In the genomic region with DNA sequence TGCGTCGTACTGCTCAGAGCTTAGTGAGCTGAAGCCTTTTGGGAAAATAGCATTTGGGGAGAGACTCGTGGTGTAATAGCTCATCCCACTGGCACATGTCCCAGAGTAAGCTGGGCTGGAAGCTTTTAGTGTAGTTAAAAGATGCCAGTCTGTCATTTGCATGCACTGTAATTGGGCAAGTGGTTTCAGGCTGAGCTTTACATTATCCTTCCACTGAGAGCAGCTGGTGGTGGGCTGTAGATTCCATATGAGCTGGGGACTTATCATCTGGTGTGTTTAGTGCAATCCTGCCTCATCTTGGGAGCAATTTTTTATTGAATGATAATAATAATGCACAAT, we compare ENCODE assay signal across 9 cellular contexts.
DNase-seq lines count a peak whose midpoint lies in the region; ATAC-seq and TF ChIP-seq lines count a peak whose summit lies in the region.
"Had no signal": no experiment of that assay in that cellular context is flagged by ENCODE, and none has a peak within 500 bp of the region (broad histone marks: within the 10 kb centered on the region; RNA-seq: fewer than 3 reads in every experiment).

No MANE protein-coding gene starts in this region.

- no peak for TF ChIP-seq POLR2A in heart left ventricle (IDR thresholded peaks at IDR 0.05)
- TF ChIP-seq POLR2A in stomach (IDR thresholded peaks at IDR 0.05), result no peak

- no peak overlapping the region for H3K4me3 Mint-ChIP-seq in T-cell
- H3K4me3 Mint-ChIP-seq: activated naive CD8-positive, alpha-beta T cell treated with anti-CD3 and anti-CD28 coated beads, Interleukin-2, amount 10 ng/mL, durations not matched to agents 7 days and 5 days had no signal

- no peak for TF ChIP-seq EP300 in stomach (IDR thresholded peaks at IDR 0.05)

- H3K9me3 Mint-ChIP-seq in T-cell, result no peaks in the 10 kb centered on the region
- H3K9me3 Mint-ChIP-seq: activated naive CD8-positive, alpha-beta T cell treated with anti-CD3 and anti-CD28 coated beads, Interleukin-2, amount 10 ng/mL, durations not matched to agents 7 days and 5 days had no signal

- no peak for TF ChIP-seq CTCF in HFF-Myc (IDR thresholded peaks at IDR 0.05; ENCODE audit: low read depth, low read length, missing control alignments)
- TF ChIP-seq CTCF in heart left ventricle (IDR thresholded peaks at IDR 0.05), result no peak
- TF ChIP-seq CTCF in stomach (IDR thresholded peaks at IDR 0.05), result no peak

- peaks cover 82 to 87% (median 84%) of the 10 kb centered on the region in 3 donors for H3K4me1 Mint-ChIP-seq in T-cell

- H3K36me3 ChIP-seq in heart left ventricle, result no peaks in the 10 kb centered on the region
- no peaks in the 10 kb centered on the region for H3K36me3 ChIP-seq in stomach
- H3K36me3 ChIP-seq in H7 (replicated peaks; ENCODE audit: control insufficient read depth, insufficient read depth, low read length), result no peaks in the 10 kb centered on the region

- peak overlapping the region in 2 of 12 donors; percentile 16 to 66 for H3K27ac ChIP-seq in heart left ventricle
- H3K27ac ChIP-seq in stomach, result peak overlapping the region in 3 of 5 donors; percentile 47 to 68 (median 57)

- DNase-seq in HFF-Myc (ENCODE audit: extremely low read depth, low read depth) (peak; percentile 72), heart left ventricle (peak in 4 of 5 donors; percentile 43 to 66 (median 56)), stomach (no peak), T-cell (no peak), H7 (no peak)
- DNase-seq: activated naive CD8-positive, alpha-beta T cell treated with anti-CD3 and anti-CD28 coated beads, Interleukin-2, amount 10 ng/mL, durations not matched to agents 7 days and 5 days had no signal

- POLR2A ChIA-PET in T-cell (lab: Charles Lee), result interaction anchor here in 1 of 2 donors (1.0 kb wide), 1 partner anchor 70 kb away, joined by 3 read pairs; no protein-coding TSS in a partner anchor

- H3K36me3 Mint-ChIP-seq in T-cell, result no peaks in the 10 kb centered on the region

- no peaks in the 10 kb centered on the region for H3K27me3 Mint-ChIP-seq in T-cell
- H3K27me3 Mint-ChIP-seq: activated naive CD8-positive, alpha-beta T cell treated with anti-CD3 and anti-CD28 coated beads, Interleukin-2, amount 10 ng/mL, durations not matched to agents 7 days and 5 days had no signal

- H3K27me3 ChIP-seq in heart left ventricle, result no peaks in the 10 kb centered on the region
- no peaks in the 10 kb centered on the region for H3K27me3 ChIP-seq in stomach
- H3K27me3 ChIP-seq in H7 (ENCODE audit: control insufficient read depth, insufficient read depth, low read length), result no peaks in the 10 kb centered on the region

- intact Hi-C loops in heart left ventricle (cut with DNase I) (loop anchor here in 1 of 10 donors (5.0 kb wide), 1 partner anchor 84 kb away; no protein-coding TSS in a partner anchor), stomach (cut with DNase I; ENCODE audit: low total_unique reads) (no loop called here)

- H3K9me3 ChIP-seq in heart left ventricle (no peaks in the 10 kb centered on the region), stomach (no peaks in the 10 kb centered on the region)

- H3K4me3 ChIP-seq in HFF-Myc (replicated peaks; ENCODE audit: low read depth, low read length), result no peak overlapping the region
- H3K4me3 ChIP-seq in heart left ventricle, result no peak overlapping the region
- no peak overlapping the region for H3K4me3 ChIP-seq in stomach
- H3K4me3 ChIP-seq in H7 (ENCODE audit: insufficient read depth, low read depth, low read length), result no peak overlapping the region

- H3K27ac Mint-ChIP-seq in T-cell, result no peak overlapping the region
- H3K27ac Mint-ChIP-seq: activated naive CD8-positive, alpha-beta T cell treated with anti-CD3 and anti-CD28 coated beads, Interleukin-2, amount 10 ng/mL, durations not matched to agents 7 days and 5 days had no signal

- H3K4me1 ChIP-seq in heart left ventricle, result peaks cover 3 to 70% (median 50%) of the 10 kb centered on the region in 12 donors
- H3K4me1 ChIP-seq in stomach, result peaks cover 41 to 91% (median 68%) of the 10 kb centered on the region in 4 donors

- WGBS in heart left ventricle, 4 donors, result 15 to 28% (median 24%) methylated on average over 3 of the region's 3 CpGs
- 34 to 50% (median 48%) methylated on average over 3 of the region's 3 CpGs for WGBS in stomach, 5 donors

- CTCF ChIA-PET in T-cell (lab: Charles Lee), result interaction anchor here in 1 of 2 donors (1.1 kb wide), 1 partner anchor 21 kb away, joined by 3 read pairs; no protein-coding TSS in a partner anchor

- ATAC-seq in SK-N-SH treated with all-trans-retinoic acid at 6 μM for 48 hours (peak; percentile 96), heart left ventricle (peak; percentile 53 to 84 (median 78)), GM21529 (IDR thresholded peaks at IDR 0.05; ENCODE audit: unreplicated experiment) (no peak), T-cell (replicated peaks in 1 of 4) (no peak), HG02610 (IDR thresholded peaks at IDR 0.05; ENCODE audit: unreplicated experiment) (no peak)

TF ChIP-seq in SK-N-SH treated with all-trans-retinoic acid at 6 μM for 48 hours, 23 proteins besides CTCF, POLR2A, EP300 and RAD21 (continues in another document):
- peak; percentile 87 for TF ChIP-seq TCF4 (CRISPR knock-in tag; IDR thresholded peaks at IDR 0.05; ENCODE audit: borderline replicate concordance)
- TF ChIP-seq, protein P1, sequence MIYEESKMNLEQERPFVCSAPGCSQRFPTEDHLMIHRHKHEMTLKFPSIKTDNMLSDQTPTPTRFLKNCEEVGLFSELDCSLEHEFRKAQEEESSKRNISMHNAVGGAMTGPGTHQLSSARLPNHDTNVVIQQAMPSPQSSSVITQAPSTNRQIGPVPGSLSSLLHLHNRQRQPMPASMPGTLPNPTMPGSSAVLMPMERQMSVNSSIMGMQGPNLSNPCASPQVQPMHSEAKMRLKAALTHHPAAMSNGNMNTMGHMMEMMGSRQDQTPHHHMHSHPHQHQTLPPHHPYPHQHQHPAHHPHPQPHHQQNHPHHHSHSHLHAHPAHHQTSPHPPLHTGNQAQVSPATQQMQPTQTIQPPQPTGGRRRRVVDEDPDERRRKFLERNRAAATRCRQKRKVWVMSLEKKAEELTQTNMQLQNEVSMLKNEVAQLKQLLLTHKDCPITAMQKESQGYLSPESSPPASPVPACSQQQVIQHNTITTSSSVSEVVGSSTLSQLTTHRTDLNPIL (CRISPR knock-in tag; IDR thresholded peaks at IDR 0.05; ENCODE audit: low read depth), result no peak
- no peak for TF ChIP-seq ZNF565 (CRISPR knock-in tag; conservative IDR thresholded peaks at IDR 0.05; ENCODE audit: low read depth)
- TF ChIP-seq TOX (CRISPR knock-in tag; IDR thresholded peaks at IDR 0.05; ENCODE audit: borderline replicate concordance), result no peak
- no peak for TF ChIP-seq SNAI2 (CRISPR knock-in tag; IDR thresholded peaks at IDR 0.05)
- TF ChIP-seq ARNTL (CRISPR knock-in tag; IDR thresholded peaks at IDR 0.05; ENCODE audit: borderline replicate concordance, low read depth), result no peak
- TF ChIP-seq BACH2 (CRISPR knock-in tag; IDR thresholded peaks at IDR 0.05; ENCODE audit: borderline replicate concordance), result no peak
- TF ChIP-seq PPARA (CRISPR knock-in tag; IDR thresholded peaks at IDR 0.05; ENCODE audit: borderline replicate concordance), result no peak
- TF ChIP-seq ZNF8 (CRISPR knock-in tag; IDR thresholded peaks at IDR 0.05), result no peak
- TF ChIP-seq, protein P2, sequence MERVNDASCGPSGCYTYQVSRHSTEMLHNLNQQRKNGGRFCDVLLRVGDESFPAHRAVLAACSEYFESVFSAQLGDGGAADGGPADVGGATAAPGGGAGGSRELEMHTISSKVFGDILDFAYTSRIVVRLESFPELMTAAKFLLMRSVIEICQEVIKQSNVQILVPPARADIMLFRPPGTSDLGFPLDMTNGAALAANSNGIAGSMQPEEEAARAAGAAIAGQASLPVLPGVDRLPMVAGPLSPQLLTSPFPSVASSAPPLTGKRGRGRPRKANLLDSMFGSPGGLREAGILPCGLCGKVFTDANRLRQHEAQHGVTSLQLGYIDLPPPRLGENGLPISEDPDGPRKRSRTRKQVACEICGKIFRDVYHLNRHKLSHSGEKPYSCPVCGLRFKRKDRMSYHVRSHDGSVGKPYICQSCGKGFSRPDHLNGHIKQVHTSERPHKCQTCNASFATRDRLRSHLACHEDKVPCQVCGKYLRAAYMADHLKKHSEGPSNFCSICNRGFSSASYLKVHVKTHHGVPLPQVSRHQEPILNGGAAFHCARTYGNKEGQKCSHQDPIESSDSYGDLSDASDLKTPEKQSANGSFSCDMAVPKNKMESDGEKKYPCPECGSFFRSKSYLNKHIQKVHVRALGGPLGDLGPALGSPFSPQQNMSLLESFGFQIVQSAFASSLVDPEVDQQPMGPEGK (CRISPR knock-in tag; IDR thresholded peaks at IDR 0.05; ENCODE audit: borderline replicate concordance), result peak; percentile 32; the same call in 1 of the 2 replicates
- TF ChIP-seq RARB (CRISPR knock-in tag; IDR thresholded peaks at IDR 0.05), result no peak
- TF ChIP-seq, protein P3, sequence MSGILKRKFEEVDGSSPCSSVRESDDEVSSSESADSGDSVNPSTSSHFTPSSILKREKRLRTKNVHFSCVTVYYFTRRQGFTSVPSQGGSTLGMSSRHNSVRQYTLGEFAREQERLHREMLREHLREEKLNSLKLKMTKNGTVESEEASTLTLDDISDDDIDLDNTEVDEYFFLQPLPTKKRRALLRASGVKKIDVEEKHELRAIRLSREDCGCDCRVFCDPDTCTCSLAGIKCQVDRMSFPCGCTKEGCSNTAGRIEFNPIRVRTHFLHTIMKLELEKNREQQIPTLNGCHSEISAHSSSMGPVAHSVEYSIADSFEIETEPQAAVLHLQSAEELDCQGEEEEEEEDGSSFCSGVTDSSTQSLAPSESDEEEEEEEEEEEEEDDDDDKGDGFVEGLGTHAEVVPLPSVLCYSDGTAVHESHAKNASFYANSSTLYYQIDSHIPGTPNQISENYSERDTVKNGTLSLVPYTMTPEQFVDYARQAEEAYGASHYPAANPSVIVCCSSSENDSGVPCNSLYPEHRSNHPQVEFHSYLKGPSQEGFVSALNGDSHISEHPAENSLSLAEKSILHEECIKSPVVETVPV (CRISPR knock-in tag; IDR thresholded peaks at IDR 0.05), result no peak

Comparison
In these comparisons a context has a peak if more than half of its experiments do, and no peak if none do; other contexts are left out.
1. DNase-seq: peak in HFF-Myc (single experiment) and heart left ventricle (4 of 5); none in stomach (single experiment), T-cell (0 of 34) and H7 (single experiment).
2. ATAC-seq: peak in SK-N-SH treated with all-trans-retinoic acid at 6 μM for 48 hours (single experiment) and heart left ventricle (4 of 4); none in GM21529 (single experiment), T-cell (0 of 4) and HG02610 (single experiment).